ENCODE assay signal across 19 cellular contexts in genomic region chr17:57215317-57215716, GRCh38. TPM values are rescaled to one million over a fixed set of nuclear protein-coding genes. Genes with fewer than 3 reads are reported as not detected.
DNase-seq lines count a peak whose midpoint lies in the region; ATAC-seq, FAIRE-seq and TF ChIP-seq lines count a peak whose summit lies in the region.
"Had no signal": no experiment of that assay in that cellular context is flagged by ENCODE, and none has a peak within 500 bp of the region (broad histone marks: within the 10 kb centered on the region; RNA-seq: fewer than 3 reads in every experiment).

No MANE protein-coding gene starts in this region.

- H3F3A ChIP-seq in SK-N-SH (replicated peaks; ENCODE audit: insufficient read depth) = peaks cover 6% of the 10 kb centered on the region

- no peak overlapping the region for H3K9ac ChIP-seq in SK-N-SH
- H3K9ac ChIP-seq in kidney (ENCODE audit: low read length in 2 of 2) = no peak overlapping the region

- H3K9me3 Mint-ChIP-seq in T-cell = no peaks in the 10 kb centered on the region
- H3K9me3 Mint-ChIP-seq: activated naive CD8-positive, alpha-beta T cell treated with anti-CD3 and anti-CD28 coated beads for 36 hours; stimulated activated effector memory CD8-positive, alpha-beta T cell treated with anti-CD3 and anti-CD28 coated beads, Interleukin-12 subunit alpha, Interleukin-12 subunit beta, amount 100 ng/mL, for 72 hours had no signal

- H3K27ac Mint-ChIP-seq in T-cell = no peak overlapping the region
- H3K27ac Mint-ChIP-seq: activated naive CD8-positive, alpha-beta T cell treated with anti-CD3 and anti-CD28 coated beads for 36 hours; B cell; stimulated activated effector memory CD8-positive, alpha-beta T cell treated with anti-CD3 and anti-CD28 coated beads, Interleukin-12 subunit alpha, Interleukin-12 subunit beta, amount 100 ng/mL, for 72 hours had no signal

- TF ChIP-seq EP300 in SK-N-SH (IDR thresholded peaks at IDR 0.05; ENCODE audit: borderline replicate concordance in 1 of 2, low read depth in 1 of 2, low read length in 1 of 2) = peak in 1 of 2 experiments; percentile 51; a peak in 1 of 4 replicates
- no peak for TF ChIP-seq EP300 in esophagus muscularis mucosa (IDR thresholded peaks at IDR 0.05)

- peaks cover 0 to 6% (median 0%) of the 10 kb centered on the region in 3 donors for H3K4me1 Mint-ChIP-seq in T-cell
- H3K4me1 Mint-ChIP-seq: activated naive CD8-positive, alpha-beta T cell treated with anti-CD3 and anti-CD28 coated beads for 36 hours; B cell; stimulated activated effector memory CD8-positive, alpha-beta T cell treated with anti-CD3 and anti-CD28 coated beads, Interleukin-12 subunit alpha, Interleukin-12 subunit beta, amount 100 ng/mL, for 72 hours had no signal

- POLR2A ChIA-PET in SK-N-SH (lab: Yijun Ruan, JAX) (no interaction called here), T-cell (lab: Charles Lee) (no interaction called here)

- intact Hi-C loops in esophagus muscularis mucosa (cut with DNase I) (no loop called here), prostate gland (cut with DNase I) (no loop called here), kidney (cut with DNase I) (no loop called here)

- H4K20me1 ChIP-seq in SK-N-SH (ENCODE audit: insufficient read depth) = no peaks in the 10 kb centered on the region

- peak overlapping the region; percentile 54 for H2AFZ ChIP-seq in SK-N-SH (ENCODE audit: low read depth)

- no peaks in the 10 kb centered on the region for H3K36me3 ChIP-seq in SK-N-SH (replicated peaks in 1 of 2; ENCODE audit: control insufficient read depth in 1 of 2, insufficient read depth in 2 of 2, low read length in 1 of 2)
- H3K36me3 ChIP-seq in esophagus muscularis mucosa = no peaks in the 10 kb centered on the region
- H3K36me3 ChIP-seq in prostate gland = no peaks in the 10 kb centered on the region
- no peaks in the 10 kb centered on the region for H3K36me3 ChIP-seq in kidney (ENCODE audit: control insufficient read depth in 1 of 2, insufficient read depth in 2 of 2, low read length in 2 of 2)
- no peaks in the 10 kb centered on the region for H3K36me3 ChIP-seq in small intestine (ENCODE audit: control insufficient read depth in 2 of 2, insufficient read depth in 2 of 2, low read length in 2 of 2)
- H3K36me3 ChIP-seq: colonic mucosa, vagina had no signal

- H3K4me3 ChIP-seq in SK-N-SH (ENCODE audit: low read depth in 2 of 2, low read length in 1 of 2) (peak overlapping the region in 1 of 2 experiments; percentile 3; a peak in 1 of 4 replicates), esophagus muscularis mucosa (no peak overlapping the region), prostate gland (no peak overlapping the region), kidney (ENCODE audit: low read length in 2 of 2) (no peak overlapping the region), small intestine (ENCODE audit: low read depth in 1 of 2, low read length in 2 of 2) (no peak overlapping the region)
- H3K4me3 ChIP-seq: colonic mucosa, vagina had no signal

- 29% methylated on average over 8 of the region's 8 CpGs for WGBS in SK-N-SH (ENCODE audit: low lambda C conversion rate)
- WGBS in esophagus muscularis mucosa = 74% methylated on average over 8 of the region's 8 CpGs
- 10% methylated on average over 8 of the region's 8 CpGs for WGBS in prostate gland
- 58 to 75% (median 63%) methylated on average over 8 of the region's 8 CpGs for WGBS in small intestine, 3 donors

- no peaks in the 10 kb centered on the region for H3K36me3 Mint-ChIP-seq in T-cell
- H3K36me3 Mint-ChIP-seq: activated naive CD8-positive, alpha-beta T cell treated with anti-CD3 and anti-CD28 coated beads for 36 hours; stimulated activated effector memory CD8-positive, alpha-beta T cell treated with anti-CD3 and anti-CD28 coated beads, Interleukin-12 subunit alpha, Interleukin-12 subunit beta, amount 100 ng/mL, for 72 hours had no signal

- peak overlapping the region; percentile 36 for H3K4me2 ChIP-seq in SK-N-SH

- H3K79me2 ChIP-seq in SK-N-SH (ENCODE audit: insufficient read depth) = no peaks in the 10 kb centered on the region

- TF ChIP-seq CTCF in SK-N-SH (IDR thresholded peaks at IDR 0.05) = no peak
- TF ChIP-seq CTCF in esophagus muscularis mucosa (IDR thresholded peaks at IDR 0.05) = no peak
- TF ChIP-seq CTCF in prostate gland (IDR thresholded peaks at IDR 0.05) = no peak
- TF ChIP-seq CTCF in kidney (IDR thresholded peaks at IDR 0.05; ENCODE audit: borderline replicate concordance, extremely low read depth, insufficient read depth) = no peak

- CTCF ChIA-PET in SK-N-SH (lab: Yijun Ruan, JAX) (interaction anchor here (1.4 kb wide), 1 partner anchor 28 kb away, joined by 4 read pairs; no protein-coding TSS in a partner anchor), T-cell (lab: Charles Lee) (no interaction called here)

- H3K27me3 Mint-ChIP-seq in T-cell = peaks cover 14 to 32% of the 10 kb centered on the region in 2 donors

- TF ChIP-seq RAD21 in SK-N-SH (IDR thresholded peaks at IDR 0.05; ENCODE audit: low read length) = no peak

- H3K27ac ChIP-seq in SK-N-SH (ENCODE audit: low read depth in 2 of 2, low read length in 1 of 2) (peak overlapping the region in 1 of 2 experiments; percentile 6; a peak in 1 of 4 replicates), esophagus muscularis mucosa (replicated peaks in 1 of 4) (no peak overlapping the region), prostate gland (peak overlapping the region; percentile 56 to 68), kidney (ENCODE audit: low read depth in 2 of 2, low read length in 2 of 2) (no peak overlapping the region), small intestine (ENCODE audit: low read depth in 1 of 2, low read length in 1 of 2) (no peak overlapping the region)
- H3K27ac ChIP-seq: colonic mucosa, vagina had no signal

- FAIRE-seq in kidney (lab: Jason Lieb, UNC) = no peak
- FAIRE-seq in small intestine (lab: Jason Lieb, UNC) = no peak
- FAIRE-seq: GM12892, islet of Langerhans had no signal

- H3K4me3 Mint-ChIP-seq in T-cell = no peak overlapping the region
- H3K4me3 Mint-ChIP-seq: activated naive CD8-positive, alpha-beta T cell treated with anti-CD3 and anti-CD28 coated beads for 36 hours; B cell; stimulated activated effector memory CD8-positive, alpha-beta T cell treated with anti-CD3 and anti-CD28 coated beads, Interleukin-12 subunit alpha, Interleukin-12 subunit beta, amount 100 ng/mL, for 72 hours had no signal

- H3K4me1 ChIP-seq in SK-N-SH (ENCODE audit: control insufficient read depth in 1 of 2, insufficient read depth in 2 of 2, low read depth in 1 of 2, low read length in 1 of 2) (peaks cover 2 to 8% of the 10 kb centered on the region in 2 experiments; a peak in 2 of 4 replicates), esophagus muscularis mucosa (no peaks in the 10 kb centered on the region), prostate gland (replicated peaks) (no peaks in the 10 kb centered on the region), kidney (ENCODE audit: control insufficient read depth in 1 of 2, insufficient read depth in 1 of 2, low read depth in 1 of 2, low read length in 2 of 2) (no peaks in the 10 kb centered on the region), small intestine (ENCODE audit: control insufficient read depth in 2 of 2, insufficient read depth in 1 of 2, low read depth in 1 of 2, low read length in 1 of 2) (no peaks in the 10 kb centered on the region)
- H3K4me1 ChIP-seq: colonic mucosa had no signal

- DNase-seq in ELR (ENCODE audit: low read depth) = peak; percentile 67
- DNase-seq in SK-N-SH = no peak
- peak; percentile 34 for DNase-seq in esophagus muscularis mucosa (ENCODE audit: extremely low spot score)
- DNase-seq in prostate gland (ENCODE audit: low spot score) = peak; percentile 71
- DNase-seq in kidney = no peak
- no peak for DNase-seq in small intestine
- no peak for DNase-seq in T-cell
- DNase-seq in occipital lobe (lab: John Stamatoyannopoulos, UW) = no peak
- DNase-seq: activated CD4-positive, CD25-positive, alpha-beta regulatory T cell; activated CD8-positive, alpha-beta memory T cell treated with anti-CD3 and anti-CD28 coated beads, Interleukin-2, amount 50 U/mL, for 4 hours; activated naive CD8-positive, alpha-beta T cell treated with anti-CD3 and anti-CD28 coated beads for 36 hours; colonic mucosa; NCI-H2171 treated with DMSO at 0.1 percent for 48 hours; stimulated activated CD4-positive, alpha-beta T cell treated with anti-CD3 and anti-CD28 coated beads, Interleukin-4, amount 100 ng/mL, for 1 hour had no signal

- no peaks in the 10 kb centered on the region for H3K9me2 ChIP-seq in SK-N-SH

- H3K27me3 ChIP-seq in SK-N-SH (ENCODE audit: insufficient read depth) = no peaks in the 10 kb centered on the region
- H3K27me3 ChIP-seq in esophagus muscularis mucosa = peaks cover 0 to 5% (median 2%) of the 10 kb centered on the region in 4 donors
- no peaks in the 10 kb centered on the region for H3K27me3 ChIP-seq in prostate gland (replicated peaks; ENCODE audit: insufficient read depth)
- H3K27me3 ChIP-seq in small intestine (ENCODE audit: control insufficient read depth in 2 of 2, insufficient read depth in 2 of 2, low read length in 2 of 2) = no peaks in the 10 kb centered on the region
- H3K27me3 ChIP-seq: colonic mucosa, vagina had no signal

- H3K9me3 ChIP-seq in SK-N-SH = no peaks in the 10 kb centered on the region
- H3K9me3 ChIP-seq in esophagus muscularis mucosa = no peaks in the 10 kb centered on the region
- H3K9me3 ChIP-seq in prostate gland = no peaks in the 10 kb centered on the region
- H3K9me3 ChIP-seq in kidney (ENCODE audit: control insufficient read depth in 1 of 2, low read length in 2 of 2) = no peaks in the 10 kb centered on the region
- no peaks in the 10 kb centered on the region for H3K9me3 ChIP-seq in small intestine (ENCODE audit: control insufficient read depth, low read depth)
- H3K9me3 ChIP-seq: colonic mucosa, vagina had no signal

- TF ChIP-seq POLR2A in esophagus muscularis mucosa (IDR thresholded peaks at IDR 0.05; ENCODE audit: low read depth) (no peak), prostate gland (IDR thresholded peaks at IDR 0.05) (no peak)

- no peak for ATAC-seq in T-cell (replicated peaks in 1 of 4)
- ATAC-seq: stimulated activated effector memory CD8-positive, alpha-beta T cell treated with anti-CD3 and anti-CD28 coated beads, Interleukin-12 subunit alpha, Interleukin-12 subunit beta, amount 100 ng/mL, for 72 hours had no signal

RNA-seq across cellular contexts. Expression of gene MSI2, which starts 41.0 kb away (rescaled TPM):
- polyA plus RNA-seq in SK-N-SH (2012; rRNA removed) (24.1 and 25.5 TPM in 2 replicates), kidney (ENCODE audit: insufficient read depth, low read depth, low replicate concordance) (69.2 TPM), small intestine (10 to 100 TPM in 1 of 3 donors, 1 to 10 TPM in 2; 5.1 to 15.6 (median 9.6) TPM)
- polyA plus RNA-seq in SK-N-SH (2012; cell fraction: cytosol; rRNA removed) = 23.2 and 23.5 TPM in 2 replicates
- 25.7 and 34.7 TPM in 2 replicates for polyA plus RNA-seq in SK-N-SH (2012; cell fraction: nucleus; rRNA removed)
- total RNA-seq in esophagus muscularis mucosa (10 to 100 TPM; 28.8 to 39.0 (median 29.6) TPM), prostate gland (10 to 100 TPM; 53.1 to 74.0 TPM), kidney (151 TPM), T-cell (100 to 1,000 TPM in 4 of 5 donors, 10 to 100 TPM in 1; 98.6 to 148 (median 113) TPM), occipital lobe (44.6 TPM)

Comparison
In these comparisons a context has a peak if more than half of its experiments do, and no peak if none do; other contexts are left out.
1. DNase-seq: peak in ELR (single experiment), esophagus muscularis mucosa (single experiment) and prostate gland (single experiment); none in SK-N-SH (single experiment), kidney (single experiment), small intestine (single experiment), T-cell (0 of 34) and occipital lobe (single experiment).
2. H3K27ac ChIP-seq: peak in prostate gland (2 of 2); none in esophagus muscularis mucosa (0 of 4), kidney (0 of 2) and small intestine (0 of 2).